Comparison of ENCODE assay signal across 8 cellular contexts in the genomic region with DNA sequence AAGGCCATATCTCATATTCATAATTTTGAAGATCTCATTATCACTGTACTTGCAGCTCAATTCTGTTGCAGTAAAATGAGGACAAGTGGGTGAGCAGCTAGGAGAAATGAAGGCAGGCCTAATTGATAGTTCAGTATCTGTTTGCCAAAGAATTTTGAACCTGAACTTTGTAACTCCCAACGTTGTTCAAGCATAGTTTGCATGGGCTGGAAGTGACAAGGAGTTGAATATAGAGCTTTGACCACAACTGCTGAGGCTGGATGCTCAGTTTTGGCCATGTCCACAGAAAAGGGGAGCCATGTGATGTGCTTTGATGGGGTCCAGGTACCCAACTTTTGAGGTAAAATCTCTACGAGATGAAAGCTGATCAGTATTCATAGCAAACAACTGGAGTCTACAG.
"Had no signal": no experiment of that assay in that cellular context is flagged by ENCODE, and none has a peak within 500 bp of the region (broad histone marks: within the 10 kb centered on the region; RNA-seq: fewer than 3 reads in every experiment).

No MANE protein-coding gene starts in this region.

- DNase-seq: GDM1, GF-D8 had no signal

- FAIRE-seq: G401.6, GM12878, GM12891, GM12892, GM18507, GM19239 had no signal

- ATAC-seq: GM12878 had no signal

- H3K4me3 ChIP-seq: GM12878 had no signal
